Comparison of ENCODE assay signal across 2 cellular contexts in genomic region chr4:86972997-86973396, GRCh38.
TF ChIP-seq lines count a peak whose summit lies in the region.

No MANE protein-coding gene starts in this region.

TF ChIP-seq in K562, 482 proteins besides CTCF, POLR2A, EP300 and RAD21 (continued from another document and continues in another):
- TF ChIP-seq TEAD4 (IDR thresholded peaks at IDR 0.05; ENCODE audit: low read length) (peak; percentile 28; the same call in 1 of the 2 replicates), TEAD4 (CRISPR knock-in tag; IDR thresholded peaks at IDR 0.05; ENCODE audit: borderline replicate concordance) (no peak), ATF1 (CRISPR knock-in tag; IDR thresholded peaks at IDR 0.05) (no peak), ATF1 (tag; IDR thresholded peaks at IDR 0.05) (0 out of 2 replicates have a peak, but pooled peaks have one; percentile 9), DIDO1 (tag; IDR thresholded peaks at IDR 0.05; ENCODE audit: low read depth) (no peak), VEZF1 (CRISPR knock-in tag; IDR thresholded peaks at IDR 0.05) (peak; percentile 46; the same call in 1 of the 2 replicates), TCF3 (CRISPR knock-in tag; IDR thresholded peaks at IDR 0.05) (peak; percentile 42; the same call in 1 of the 2 replicates), ESRRA (IDR thresholded peaks at IDR 0.05; ENCODE audit: borderline replicate concordance, low read depth) (peak; percentile 15; the same call in 1 of the 2 replicates), IRF9 (tag; IDR thresholded peaks at IDR 0.05) (peak; percentile 55; the same call in 1 of the 2 replicates), TRIM24 (IDR thresholded peaks at IDR 0.05) (peak; percentile 59 to 62; a peak in 3 of 4 replicates), SMARCA4 (IDR thresholded peaks at IDR 0.05) (peak; percentile 51; the same call in 1 of the 2 replicates), MTA2 (IDR thresholded peaks at IDR 0.05; ENCODE audit: low read depth) (peak; percentile 39; the same call in 1 of the 2 replicates), KDM4B (IDR thresholded peaks at IDR 0.05; ENCODE audit: borderline replicate concordance in 2 of 2, low read depth in 1 of 2) (no peak), CEBPG (CRISPR knock-in tag; IDR thresholded peaks at IDR 0.05) (peak; percentile 81), CEBPG (tag; conservative IDR thresholded peaks at IDR 0.05 in 1 of 2, IDR thresholded peaks at IDR 0.05 in 1 of 2) (peak; percentile 64 to 73), CEBPB (tag; IDR thresholded peaks at IDR 0.05) (peak; percentile 98), ATF3 (IDR thresholded peaks at IDR 0.05) (peak; percentile 60), ATF3 (CRISPR knock-in tag; conservative IDR thresholded peaks at IDR 0.05) (no peak), ZNF253 (CRISPR knock-in tag; conservative IDR thresholded peaks at IDR 0.05) (no peak), KDM1A (IDR thresholded peaks at IDR 0.05) (peak; percentile 61 to 74; a peak in 3 of 4 replicates), KDM2B (CRISPR knock-in tag; IDR thresholded peaks at IDR 0.05) (no peak), NCOR1 (IDR thresholded peaks at IDR 0.05) (peak; percentile 19; the same call in 1 of the 2 replicates), FOXP4 (CRISPR knock-in tag; IDR thresholded peaks at IDR 0.05; ENCODE audit: borderline replicate concordance) (no peak), ESRRB (CRISPR knock-in tag; IDR thresholded peaks at IDR 0.05; ENCODE audit: borderline replicate concordance) (no peak), NR2C1 (IDR thresholded peaks at IDR 0.05) (peak; percentile 62), NR2C1 (tag; IDR thresholded peaks at IDR 0.05) (0 out of 2 replicates have a peak, but pooled peaks have one; percentile 49), RCOR1 (IDR thresholded peaks at IDR 0.05; ENCODE audit: borderline replicate concordance in 1 of 2, low read depth in 2 of 2, low read length in 2 of 2) (peak in 1 of 2 experiments; percentile 61; a peak in 1 of 4 replicates), ARNT (IDR thresholded peaks at IDR 0.05) (0 out of 4 replicates have a peak, but pooled peaks of 1 of the 2 experiments have one; percentile 33), ZKSCAN8 (CRISPR knock-in tag; IDR thresholded peaks at IDR 0.05) (no peak), SMARCE1 (IDR thresholded peaks at IDR 0.05) (peak; percentile 25; the same call in 1 of the 2 replicates), FOXK2 (conservative IDR thresholded peaks at IDR 0.05 in 1 of 2, IDR thresholded peaks at IDR 0.05 in 1 of 2; ENCODE audit: low read depth in 2 of 2) (peak in 1 of 2 experiments; percentile 30; a peak in 1 of 4 replicates), MAZ (CRISPR knock-in tag; conservative IDR thresholded peaks at IDR 0.05 in 1 of 2, IDR thresholded peaks at IDR 0.05 in 1 of 2) (peak in 1 of 2 experiments; percentile 43; a peak in 1 of 4 replicates), DPF2 (IDR thresholded peaks at IDR 0.05) (peak; percentile 49; the same call in 1 of the 2 replicates), CBFA2T3 (IDR thresholded peaks at IDR 0.05) (peak; percentile 66), SAP30 (IDR thresholded peaks at IDR 0.05; ENCODE audit: borderline replicate concordance, insufficient read depth, low read depth, low read length, poor library complexity, severe bottlenecking) (no peak), ZBTB7A (IDR thresholded peaks at IDR 0.05; ENCODE audit: borderline replicate concordance, control insufficient read depth, low read depth, low read length) (peak; percentile 68; the same call in 1 of the 2 replicates)

TF ChIP-seq in liver, 16 proteins besides CTCF, POLR2A, EP300 and RAD21 (continued from another document):
- no peak for TF ChIP-seq ZBTB33 (IDR thresholded peaks at IDR 0.05)
- peak; percentile 29 for TF ChIP-seq FOXA2 (IDR thresholded peaks at IDR 0.05)
- peak; percentile 71 for TF ChIP-seq NR2F2 (IDR thresholded peaks at IDR 0.05)
- no peak for TF ChIP-seq HNF4G (IDR thresholded peaks at IDR 0.05)
- no peak for TF ChIP-seq REST (IDR thresholded peaks at IDR 0.05)
- peak; percentile 41 for TF ChIP-seq SP1 (IDR thresholded peaks at IDR 0.05)
- no peak for TF ChIP-seq FOXA1 (IDR thresholded peaks at IDR 0.05)
- TF ChIP-seq GABPA (IDR thresholded peaks at IDR 0.05 in 1 of 2, conservative IDR thresholded peaks at IDR 0.05 in 1 of 2) = no peak
- peak; percentile 59 for TF ChIP-seq HNF4A (conservative IDR thresholded peaks at IDR 0.05)
- TF ChIP-seq RXRA (IDR thresholded peaks at IDR 0.05) = peak; percentile 53 to 65
- TF ChIP-seq JUND (IDR thresholded peaks at IDR 0.05) = peak; percentile 29 to 32
